ENCODE assay signal across 14 cellular contexts in the genomic region with DNA sequence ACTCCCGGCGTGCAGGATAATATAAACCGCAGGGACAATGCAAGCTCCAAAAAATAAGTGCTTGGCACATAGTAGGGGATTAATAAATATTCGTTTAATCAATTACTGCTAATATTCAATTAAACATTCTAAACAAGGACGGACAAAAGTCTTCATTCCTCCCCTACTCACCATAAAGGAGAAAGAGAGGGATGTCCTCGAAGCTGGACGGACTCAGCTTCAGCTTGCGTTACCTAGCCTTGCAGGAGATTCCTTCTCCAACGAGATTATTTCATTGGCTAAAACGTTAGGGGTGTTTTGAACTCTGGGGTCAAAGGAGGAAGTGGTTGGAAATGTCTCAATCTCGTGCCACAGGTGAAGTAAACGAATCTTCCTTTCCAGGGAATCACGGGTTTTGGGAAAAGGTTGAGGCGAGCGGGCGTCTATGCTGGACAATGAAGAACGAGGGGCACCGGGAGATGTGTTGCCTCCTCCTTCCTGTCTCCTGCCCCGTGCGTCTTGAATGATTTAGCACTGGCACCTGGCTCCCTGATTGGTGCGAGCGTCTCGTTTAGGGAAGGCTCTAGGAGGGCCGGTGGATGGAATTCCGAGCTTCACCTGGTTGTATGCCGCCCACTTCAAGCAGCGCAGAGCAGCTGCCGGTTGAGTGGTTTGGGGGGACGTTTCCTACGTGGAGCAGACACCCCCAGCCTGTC. TPM values are rescaled to one million over a fixed set of nuclear protein-coding genes. Genes with fewer than 3 reads are reported as not detected.
DNase-seq lines count a peak whose midpoint lies in the region; ATAC-seq, FAIRE-seq and TF ChIP-seq lines count a peak whose summit lies in the region.
"Had no signal": no experiment of that assay in that cellular context is flagged by ENCODE, and none has a peak within 500 bp of the region (broad histone marks: within the 10 kb centered on the region; RNA-seq: fewer than 3 reads in every experiment).

No MANE protein-coding gene starts in this region.

- intact Hi-C loops in activated CD8-positive, alpha-beta T cell treated with anti-CD3 and anti-CD28 coated beads for 36 hours (cut with micrococcal nuclease): loop anchor here (2.0 to 10.0 kb wide), 4 partner anchors 96 to 492 kb away; no protein-coding TSS in a partner anchor
- intact Hi-C loops in dorsolateral prefrontal cortex (cut with DNase I): loop anchor here (2.0 to 10.0 kb wide), 8 partner anchors 100 to 590 kb away; partner anchors contain the start of gene SP5 (in 1 of the 2)

- peak overlapping the region in 34 of 59 donors; percentile 0 to 74 (median 62) for H3K4me3 ChIP-seq in dorsolateral prefrontal cortex
- H3K4me3 ChIP-seq in right atrium auricular region: no peak overlapping the region
- H3K4me3 ChIP-seq: ovary had no signal

- ATAC-seq in activated CD8-positive, alpha-beta T cell treated with anti-CD3 and anti-CD28 coated beads, Interleukin-2, amount 10 ng/mL, durations not matched to agents 7 days and 5 days: no peak
- ATAC-seq in activated CD8-positive, alpha-beta T cell treated with anti-CD3 and anti-CD28 coated beads for 36 hours: no peak

- peak overlapping the region; percentile 36 for H3K4me3 Mint-ChIP-seq in activated CD8-positive, alpha-beta T cell treated with anti-CD3 and anti-CD28 coated beads, Interleukin-2, amount 10 ng/mL, durations not matched to agents 7 days and 5 days
- no peak overlapping the region for H3K4me3 Mint-ChIP-seq in activated CD8-positive, alpha-beta T cell treated with anti-CD3 and anti-CD28 coated beads for 36 hours

- no peaks in the 10 kb centered on the region for H3K36me3 ChIP-seq in right atrium auricular region
- H3K36me3 ChIP-seq: ovary had no signal

- H3K27me3 ChIP-seq in dorsolateral prefrontal cortex: peaks cover 11 to 73% (median 67%) of the 10 kb centered on the region in 45 donors
- peaks cover 33 to 62% of the 10 kb centered on the region in 2 donors for H3K27me3 ChIP-seq in right atrium auricular region
- H3K27me3 ChIP-seq: ovary had no signal

- no peak for TF ChIP-seq CTCF in activated CD8-positive, alpha-beta T cell treated with anti-CD3 and anti-CD28 coated beads for 36 hours (IDR thresholded peaks at IDR 0.05)
- TF ChIP-seq CTCF in dorsolateral prefrontal cortex (IDR thresholded peaks at IDR 0.05 in 54 of 56, conservative IDR thresholded peaks at IDR 0.05 in 2 of 56; ENCODE audit: low read depth in 1 of 56, partially characterized antibody in 56 of 56) (no peak), right atrium auricular region (IDR thresholded peaks at IDR 0.05) (no peak)

- peaks cover 46% of the 10 kb centered on the region for H3K4me1 Mint-ChIP-seq in activated CD8-positive, alpha-beta T cell treated with anti-CD3 and anti-CD28 coated beads, Interleukin-2, amount 10 ng/mL, durations not matched to agents 7 days and 5 days (ENCODE audit: low read depth)
- peaks cover 38% of the 10 kb centered on the region for H3K4me1 Mint-ChIP-seq in activated CD8-positive, alpha-beta T cell treated with anti-CD3 and anti-CD28 coated beads for 36 hours (ENCODE audit: low read depth)

- H3K9me3 ChIP-seq in right atrium auricular region: no peaks in the 10 kb centered on the region
- H3K9me3 ChIP-seq: ovary had no signal

- no peak overlapping the region for H3K27ac Mint-ChIP-seq in activated CD8-positive, alpha-beta T cell treated with anti-CD3 and anti-CD28 coated beads, Interleukin-2, amount 10 ng/mL, durations not matched to agents 7 days and 5 days
- no peak overlapping the region for H3K27ac Mint-ChIP-seq in activated CD8-positive, alpha-beta T cell treated with anti-CD3 and anti-CD28 coated beads for 36 hours

- POLR2A ChIA-PET in activated CD8-positive, alpha-beta T cell treated with anti-CD3 and anti-CD28 coated beads, Interleukin-2, amount 10 ng/mL, durations not matched to agents 7 days and 5 days (lab: Charles Lee): no interaction called here
- POLR2A ChIA-PET in activated CD8-positive, alpha-beta T cell treated with anti-CD3 and anti-CD28 coated beads for 36 hours (lab: Charles Lee): interaction anchor here (0.6 kb wide), 1 partner anchor 125 kb away, joined by 3 read pairs; no protein-coding TSS in a partner anchor

- H3K4me1 ChIP-seq in right atrium auricular region: peaks cover 0 to 50% of the 10 kb centered on the region in 2 donors

- CTCF ChIA-PET in activated CD8-positive, alpha-beta T cell treated with anti-CD3 and anti-CD28 coated beads, Interleukin-2, amount 10 ng/mL, durations not matched to agents 7 days and 5 days (lab: Charles Lee): interaction anchor here (0.8 to 7.8 kb wide), 9 partner anchors 8 to 453 kb away, joined by 3 to 93 read pairs (median 6); partner anchors contain the start of gene GORASP2
- CTCF ChIA-PET in activated CD8-positive, alpha-beta T cell treated with anti-CD3 and anti-CD28 coated beads for 36 hours (lab: Charles Lee): interaction anchor here (0.8 to 6.7 kb wide), 18 partner anchors 7 to 575 kb away, joined by 3 to 77 read pairs (median 5); partner anchors contain the start of gene SP5

- H3K27ac ChIP-seq in dorsolateral prefrontal cortex (peak overlapping the region in 9 of 59 donors; percentile 1 to 73 (median 17)), right atrium auricular region (no peak overlapping the region)
- H3K27ac ChIP-seq: ovary had no signal

- H3K9me3 Mint-ChIP-seq in activated CD8-positive, alpha-beta T cell treated with anti-CD3 and anti-CD28 coated beads, Interleukin-2, amount 10 ng/mL, durations not matched to agents 7 days and 5 days (ENCODE audit: insufficient read depth): no peaks in the 10 kb centered on the region
- H3K9me3 Mint-ChIP-seq in activated CD8-positive, alpha-beta T cell treated with anti-CD3 and anti-CD28 coated beads for 36 hours: no peaks in the 10 kb centered on the region

- no peak for DNase-seq in activated CD8-positive, alpha-beta T cell treated with anti-CD3 and anti-CD28 coated beads, Interleukin-2, amount 10 ng/mL, durations not matched to agents 7 days and 5 days
- no peak for DNase-seq in activated CD8-positive, alpha-beta T cell treated with anti-CD3 and anti-CD28 coated beads for 36 hours
- DNase-seq in NCI-H1930 (lab: John Stamatoyannopoulos, UW): peak; percentile 55 to 66
- DNase-seq in dorsolateral prefrontal cortex: no peak
- DNase-seq in retina: peak; percentile 59
- no peak for DNase-seq in frontal cortex (ENCODE audit: low spot score in 2 of 2)
- DNase-seq in activated gamma-delta T cell treated with Interleukin-2 at 50 U/mL for 16 hours: no peak
- no peak for DNase-seq in right atrium auricular region (ENCODE audit: low spot score)
- DNase-seq: activated CD8-positive, alpha-beta memory T cell treated with anti-CD3 and anti-CD28 coated beads, Interleukin-2, amount 50 U/mL, for 48 hours; effector memory CD4-positive, alpha-beta T cell; ovary; SIG-M5 had no signal

- peaks cover 78% of the 10 kb centered on the region for H3K27me3 Mint-ChIP-seq in activated CD8-positive, alpha-beta T cell treated with anti-CD3 and anti-CD28 coated beads, Interleukin-2, amount 10 ng/mL, durations not matched to agents 7 days and 5 days (ENCODE audit: low read depth)
- H3K27me3 Mint-ChIP-seq in activated CD8-positive, alpha-beta T cell treated with anti-CD3 and anti-CD28 coated beads for 36 hours: peaks cover 62% of the 10 kb centered on the region

- H3K36me3 Mint-ChIP-seq in activated CD8-positive, alpha-beta T cell treated with anti-CD3 and anti-CD28 coated beads, Interleukin-2, amount 10 ng/mL, durations not matched to agents 7 days and 5 days (ENCODE audit: low read depth): no peaks in the 10 kb centered on the region
- no peaks in the 10 kb centered on the region for H3K36me3 Mint-ChIP-seq in activated CD8-positive, alpha-beta T cell treated with anti-CD3 and anti-CD28 coated beads for 36 hours (ENCODE audit: low read depth)

- no peak for FAIRE-seq in frontal cortex (lab: Jason Lieb, UNC)
- FAIRE-seq: G401.6 had no signal

RNA-seq across cellular contexts. Expression of gene GAD1, which starts 2.0 kb away (rescaled TPM):
- 1 to 10 TPM; 1.6 to 2.2 TPM for total RNA-seq in activated CD8-positive, alpha-beta T cell treated with anti-CD3 and anti-CD28 coated beads, Interleukin-2, amount 10 ng/mL, durations not matched to agents 7 days and 5 days
- 1 to 10 TPM; 1.3 to 2.5 TPM for total RNA-seq in activated CD8-positive, alpha-beta T cell treated with anti-CD3 and anti-CD28 coated beads for 36 hours
- 100 to 1,000 TPM in 53 of 120 experiments, 10 to 100 TPM in 67; 22.4 to 164 (median 94.0) TPM for total RNA-seq in dorsolateral prefrontal cortex
- total RNA-seq in frontal cortex: 80.7 TPM
- total RNA-seq in right atrium auricular region: not detected
- total RNA-seq: left lobe of liver had no signal

RNA-seq across cellular contexts. Expression of gene ERICH2, which starts 44.5 kb away (rescaled TPM):
- total RNA-seq in activated CD8-positive, alpha-beta T cell treated with anti-CD3 and anti-CD28 coated beads, Interleukin-2, amount 10 ng/mL, durations not matched to agents 7 days and 5 days: not detected
- not detected for total RNA-seq in activated CD8-positive, alpha-beta T cell treated with anti-CD3 and anti-CD28 coated beads for 36 hours
- 1 to 10 TPM in 87 of 120 experiments, under 1 TPM in 13, not detected in 20; 0.84 to 5.8 (median 1.9) TPM for total RNA-seq in dorsolateral prefrontal cortex
- not detected for total RNA-seq in frontal cortex
- total RNA-seq in right atrium auricular region: not detected

Comparison
In these comparisons a context has a peak if more than half of its experiments do, and no peak if none do; other contexts are left out.
1. DNase-seq: peak in NCI-H1930 (2 of 2) and retina (single experiment); none in activated CD8-positive, alpha-beta T cell treated with anti-CD3 and anti-CD28 coated beads, Interleukin-2, amount 10 ng/mL, durations not matched to agents 7 days and 5 days (single experiment), activated CD8-positive, alpha-beta T cell treated with anti-CD3 and anti-CD28 coated beads for 36 hours (single experiment), dorsolateral prefrontal cortex (0 of 10), frontal cortex (0 of 2), activated gamma-delta T cell treated with Interleukin-2 at 50 U/mL for 16 hours (single experiment) and right atrium auricular region (single experiment).
2. H3K4me3 ChIP-seq: peak in dorsolateral prefrontal cortex (34 of 59); none in right atrium auricular region (0 of 2).
3. RNA of gene GAD1, which starts 2.0 kb away (total RNA-seq): 22.4 to 164 TPM in dorsolateral prefrontal cortex and 80.7 TPM in frontal cortex (single experiment); 1.3 to 2.5 TPM in activated CD8-positive, alpha-beta T cell treated with anti-CD3 and anti-CD28 coated beads for 36 hours, 1.6 to 2.2 TPM in activated CD8-positive, alpha-beta T cell treated with anti-CD3 and anti-CD28 coated beads, Interleukin-2, amount 10 ng/mL, durations not matched to agents 7 days and 5 days and not detected in right atrium auricular region; every median in the first group is over 4 times any median in the second.